ENCODE assay signal across 12 cellular contexts in the genomic region with DNA sequence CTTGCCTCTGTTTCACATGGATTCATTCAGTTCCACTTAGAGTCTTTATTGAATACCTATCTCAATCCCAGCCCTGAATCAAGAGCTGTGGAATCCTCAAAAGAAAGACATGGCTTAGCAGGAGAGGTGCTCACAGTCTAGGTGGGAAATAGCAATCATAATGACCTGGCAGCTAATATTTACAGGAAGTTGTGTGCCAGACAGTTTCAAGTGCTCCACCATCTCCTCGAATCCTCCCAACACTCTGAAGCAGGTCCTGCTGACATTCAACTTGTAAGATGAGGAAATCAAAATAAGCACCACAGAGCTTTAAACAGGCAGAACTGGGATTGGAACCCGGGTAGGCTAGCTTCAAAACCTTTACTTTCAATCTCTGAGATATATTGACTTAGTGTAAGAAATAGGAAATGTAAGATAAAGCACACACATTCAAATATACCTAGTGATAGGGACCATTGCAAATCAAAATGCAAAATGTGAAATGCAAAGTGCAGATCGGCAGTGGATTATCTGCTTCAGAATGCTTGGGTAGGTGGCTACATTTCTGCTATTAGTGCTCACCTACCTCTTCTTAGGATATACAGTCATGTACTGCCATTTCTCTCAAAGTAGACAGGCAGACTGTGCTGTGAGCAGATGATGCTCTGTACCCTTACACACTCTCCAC.
DNase-seq lines count a peak whose midpoint lies in the region; ATAC-seq lines count a peak whose summit lies in the region.
"Had no signal": no experiment of that assay in that cellular context is flagged by ENCODE, and none has a peak within 500 bp of the region (broad histone marks: within the 10 kb centered on the region; RNA-seq: fewer than 3 reads in every experiment).

No MANE protein-coding gene starts in this region.

- intact Hi-C loops in activated CD4-positive, alpha-beta T cell treated with anti-CD3 and anti-CD28 coated beads for 36 hours (cut with DNase I, micrococcal nuclease), result no loop called here

- POLR2A ChIA-PET in activated CD4-positive, alpha-beta T cell treated with anti-CD3 and anti-CD28 coated beads for 36 hours (lab: Charles Lee), result no interaction called here

- no peak overlapping the region for H3K27ac Mint-ChIP-seq in activated CD4-positive, alpha-beta T cell treated with anti-CD3 and anti-CD28 coated beads for 36 hours

- peak; percentile 34 for DNase-seq in RPMI8226
- DNase-seq in activated CD4-positive, alpha-beta T cell treated with anti-CD3 and anti-CD28 coated beads for 36 hours, result no peak
- no peak for DNase-seq in iPS-NIHi11 (ENCODE audit: low spot score)
- no peak for DNase-seq in SK-N-DZ (ENCODE audit: low spot score)
- DNase-seq in retina, result no peak
- DNase-seq: amniotic stem cell; effector memory CD4-positive, alpha-beta T cell; left cardiac atrium; Right ventricle myocardium superior had no signal

- H3K9me3 Mint-ChIP-seq in activated CD4-positive, alpha-beta T cell treated with anti-CD3 and anti-CD28 coated beads for 36 hours (ENCODE audit: low read depth), result peaks cover 15% of the 10 kb centered on the region

- CTCF ChIA-PET in activated CD4-positive, alpha-beta T cell treated with anti-CD3 and anti-CD28 coated beads for 36 hours (lab: Charles Lee), result no interaction called here

- ATAC-seq in GM18861 (IDR thresholded peaks at IDR 0.05; ENCODE audit: unreplicated experiment) (peak; percentile 26), GM21528 (IDR thresholded peaks at IDR 0.05; ENCODE audit: low FRiP score, unreplicated experiment) (peak; percentile 26), HG03045 (IDR thresholded peaks at IDR 0.05; ENCODE audit: unreplicated experiment) (peak; percentile 23)
- ATAC-seq in activated CD4-positive, alpha-beta T cell treated with anti-CD3 and anti-CD28 coated beads for 36 hours, result no peak
- ATAC-seq: left cardiac atrium had no signal

- H3K27me3 Mint-ChIP-seq in activated CD4-positive, alpha-beta T cell treated with anti-CD3 and anti-CD28 coated beads for 36 hours, result peaks cover 1% of the 10 kb centered on the region

- peaks cover 13% of the 10 kb centered on the region for H3K36me3 Mint-ChIP-seq in activated CD4-positive, alpha-beta T cell treated with anti-CD3 and anti-CD28 coated beads for 36 hours (ENCODE audit: low read depth)

- H3K4me3 Mint-ChIP-seq in activated CD4-positive, alpha-beta T cell treated with anti-CD3 and anti-CD28 coated beads for 36 hours, result no peak overlapping the region

- H3K4me1 Mint-ChIP-seq in activated CD4-positive, alpha-beta T cell treated with anti-CD3 and anti-CD28 coated beads for 36 hours, result peaks cover 2% of the 10 kb centered on the region
